Comparison of ENCODE assay signal across 1 cellular context in the genomic region with DNA sequence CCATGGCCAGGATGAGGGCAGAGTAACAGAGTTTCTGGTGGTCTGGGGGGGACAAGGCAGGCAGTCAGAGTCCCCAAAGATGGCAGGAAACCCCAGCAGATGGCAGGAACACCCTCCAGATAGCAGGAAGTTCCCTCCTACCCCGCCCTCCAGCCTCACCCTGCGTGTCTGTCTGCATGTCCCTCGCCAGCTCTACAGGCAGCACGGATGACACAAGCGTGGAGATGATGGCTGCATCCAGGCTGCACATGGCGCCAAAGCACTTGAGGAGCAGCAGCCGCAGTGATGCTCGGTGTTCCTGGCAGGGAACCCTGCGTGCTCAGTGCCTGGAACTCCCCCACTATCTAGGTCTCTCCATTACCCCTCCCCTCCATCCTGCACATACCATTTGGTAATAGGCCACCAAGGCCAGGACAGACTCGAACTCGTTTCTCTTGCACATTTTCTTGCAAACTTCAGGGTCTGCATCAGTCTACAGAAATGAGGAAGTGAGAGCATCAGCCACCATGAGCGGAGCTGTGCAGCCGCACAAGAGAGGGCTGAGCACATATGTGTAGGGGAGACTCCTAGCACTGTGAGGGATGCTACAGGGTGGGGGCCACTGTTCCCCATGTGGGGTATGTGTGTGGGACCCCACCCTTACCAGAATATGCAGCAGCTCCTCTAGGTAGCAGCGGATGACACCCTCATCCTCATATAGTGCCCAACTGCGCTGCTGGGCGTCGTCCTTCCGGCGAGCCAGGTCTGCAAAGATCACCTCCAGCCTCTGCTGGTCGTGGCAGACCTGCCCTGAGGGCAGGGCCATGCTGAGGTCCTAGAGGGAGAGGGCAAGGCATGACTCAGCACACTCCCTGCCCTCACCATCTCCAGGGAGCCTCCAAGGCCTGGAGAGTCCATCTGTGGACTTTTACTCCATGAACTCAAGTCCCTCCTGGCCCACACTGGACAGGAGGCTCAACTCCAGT.
TF ChIP-seq lines count a peak whose summit lies in the region.

No MANE protein-coding gene starts in this region.

TF ChIP-seq in GM12878, 131 proteins besides CTCF, POLR2A, EP300 and RAD21:
- no peak for TF ChIP-seq PAX8 (IDR thresholded peaks at IDR 0.05)
- TF ChIP-seq SPI1 (IDR thresholded peaks at IDR 0.05; ENCODE audit: borderline replicate concordance, insufficient read depth, low read depth, low read length), result peak; percentile 99
